9 cellular contexts compared by ENCODE assay signal in genomic region chr1:163535807-163536206, GRCh38.
A peak's percentile ranks its signal among the peaks of the same experiment; 100 is the strongest.
DNase-seq lines count a peak whose midpoint lies in the region; ATAC-seq and TF ChIP-seq lines count a peak whose summit lies in the region.
"Had no signal": no experiment of that assay in that cellular context is flagged by ENCODE, and none has a peak within 500 bp of the region (broad histone marks: within the 10 kb centered on the region; RNA-seq: fewer than 3 reads in every experiment).

No MANE protein-coding gene starts in this region.

- TF ChIP-seq CTCF in heart left ventricle (IDR thresholded peaks at IDR 0.05) (peak in 10 of 12 donors; percentile 11 to 43 (median 33)), esophagus muscularis mucosa (IDR thresholded peaks at IDR 0.05) (peak in 2 of 3 experiments; percentile 17 to 28), type B pancreatic cell (conservative IDR thresholded peaks at IDR 0.05) (peak; percentile 70)

- no peaks in the 10 kb centered on the region for H3K36me3 ChIP-seq in heart left ventricle
- no peaks in the 10 kb centered on the region for H3K36me3 ChIP-seq in esophagus muscularis mucosa

- no peaks in the 10 kb centered on the region for H3K36me3 Mint-ChIP-seq in type B pancreatic cell

- DNase-seq in heart left ventricle (no peak), left cardiac atrium (no peak), NCI-H82 treated with DMSO at 0.1 percent for 48 hours (lab: John Stamatoyannopoulos, UW; ENCODE audit: unreplicated experiment) (peak; percentile 60), esophagus muscularis mucosa (ENCODE audit: extremely low spot score) (no peak), type B pancreatic cell (ENCODE audit: extremely low spot score, unreplicated experiment) (no peak), GF-D8 (lab: John Stamatoyannopoulos, UW) (no peak)

- intact Hi-C loops in heart left ventricle (cut with DNase I) = loop anchor here in 8 of 10 donors (2.0 to 10.0 kb wide), 8 partner anchors 121 to 1539 kb away; no protein-coding TSS in a partner anchor
- intact Hi-C loops in left cardiac atrium (cut with DNase I) = loop anchor here in 1 of 2 donors (10.0 kb wide), 1 partner anchor 1539 kb away; no protein-coding TSS in a partner anchor
- intact Hi-C loops in esophagus muscularis mucosa (cut with DNase I) = loop anchor here (5.0 kb wide), 1 partner anchor 1541 kb away; no protein-coding TSS in a partner anchor

- ATAC-seq in heart left ventricle (peak in 1 of 4 donors; percentile 58), left cardiac atrium (no peak), GM18867 (IDR thresholded peaks at IDR 0.05; ENCODE audit: unreplicated experiment) (no peak), HG03135 (IDR thresholded peaks at IDR 0.05; ENCODE audit: unreplicated experiment) (no peak)

- no peaks in the 10 kb centered on the region for H3K9me3 Mint-ChIP-seq in type B pancreatic cell

- H3K4me1 ChIP-seq in heart left ventricle = peaks cover 0 to 5% (median 0%) of the 10 kb centered on the region in 12 donors
- H3K4me1 ChIP-seq in esophagus muscularis mucosa = peaks cover 0 to 11% (median 9%) of the 10 kb centered on the region in 4 donors

- no peaks in the 10 kb centered on the region for H3K27me3 Mint-ChIP-seq in type B pancreatic cell

- H3K27ac ChIP-seq in heart left ventricle = no peak overlapping the region
- H3K27ac ChIP-seq in esophagus muscularis mucosa (replicated peaks in 1 of 4) = no peak overlapping the region
- H3K27ac ChIP-seq: coronary artery had no signal

- WGBS in heart left ventricle, 4 donors = 56 to 72% (median 65%) methylated on average over 3 of the region's 3 CpGs
- WGBS in esophagus muscularis mucosa = 66% methylated on average over 3 of the region's 3 CpGs

- H3K27me3 ChIP-seq in heart left ventricle = no peaks in the 10 kb centered on the region
- H3K27me3 ChIP-seq in esophagus muscularis mucosa = no peaks in the 10 kb centered on the region

- no peak for TF ChIP-seq EP300 in esophagus muscularis mucosa (IDR thresholded peaks at IDR 0.05)

- H3K9me3 ChIP-seq in heart left ventricle (no peaks in the 10 kb centered on the region), esophagus muscularis mucosa (no peaks in the 10 kb centered on the region)

- no peak overlapping the region for H3K4me3 Mint-ChIP-seq in type B pancreatic cell

- TF ChIP-seq POLR2A in heart left ventricle (IDR thresholded peaks at IDR 0.05) (no peak), esophagus muscularis mucosa (IDR thresholded peaks at IDR 0.05; ENCODE audit: low read depth) (no peak)

- H3K4me1 Mint-ChIP-seq in type B pancreatic cell (ENCODE audit: unreplicated experiment) = peaks cover 30% of the 10 kb centered on the region

- H3K27ac Mint-ChIP-seq in type B pancreatic cell = no peak overlapping the region

- H3K4me3 ChIP-seq in heart left ventricle (no peak overlapping the region), esophagus muscularis mucosa (no peak overlapping the region)
- H3K4me3 ChIP-seq: coronary artery had no signal
